ENCODE assay signal across 23 cellular contexts in the genomic region with DNA sequence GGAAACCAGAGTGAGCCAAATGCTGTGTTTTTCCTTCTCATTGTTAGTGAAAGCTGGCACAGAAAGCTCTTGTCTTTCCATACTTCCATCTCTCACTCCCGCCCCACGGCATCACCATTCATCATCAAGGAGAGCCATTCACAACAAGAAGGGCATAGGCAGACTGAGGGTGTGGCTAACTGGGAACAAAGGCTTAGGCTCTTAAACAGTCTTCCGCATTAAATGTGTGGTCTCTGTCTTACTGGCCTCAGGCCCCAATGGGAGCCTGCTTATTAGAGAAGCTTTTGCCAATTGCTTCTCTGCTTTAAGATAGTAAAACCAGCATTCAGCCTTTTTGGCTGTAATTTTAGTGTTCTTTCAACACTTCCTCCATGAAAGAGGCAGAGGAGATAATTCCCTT. TPM values are rescaled to one million over a fixed set of nuclear protein-coding genes. Genes with fewer than 3 reads are reported as not detected.
A peak's percentile ranks its signal among the peaks of the same experiment; 100 is the strongest.
DNase-seq lines count a peak whose midpoint lies in the region; ATAC-seq and TF ChIP-seq lines count a peak whose summit lies in the region.
"Had no signal": no experiment of that assay in that cellular context is flagged by ENCODE, and none has a peak within 500 bp of the region (broad histone marks: within the 10 kb centered on the region; RNA-seq: fewer than 3 reads in every experiment).

No MANE protein-coding gene starts in this region.

- BruUV-seq in mammary epithelial cell (replicated peaks; lab: Mats Ljungman, UMichigan) (no TSS peak), MCF 10A (replicated peaks; lab: Mats Ljungman, UMichigan) (no TSS peak)

- no peak for DNase-seq in mammary epithelial cell
- no peak for DNase-seq in MCF 10A (ENCODE audit: unreplicated experiment)
- no peak for DNase-seq in WTC11 (ENCODE audit: low spot score)
- peak; percentile 99 for DNase-seq in foreskin melanocyte
- DNase-seq in sciatic nerve (ENCODE audit: low spot score), result no peak
- no peak for DNase-seq in iPS-NIHi11 (ENCODE audit: low spot score)
- DNase-seq in NCI-H226, result no peak
- no peak for DNase-seq in activated naive CD8-positive, alpha-beta T cell treated with anti-CD3 and anti-CD28 coated beads, Interleukin-2, amount 50 U/mL, for 24 hours
- DNase-seq: 8988T, Caco-2, DMS153, GF-D8, GM23248, HCEC 1CT, Kasumi-1, MM.1S, NCI-H1092, NCI-H1436 treated with DMSO at 0.1 percent for 48 hours, NCI-H2029 treated with DMSO at 0.1 percent for 48 hours, NCI-H748 treated with DMSO at 0.1 percent for 48 hours, OCI-M1 had no signal

- H3K4me1 Mint-ChIP-seq in MCF 10A (ENCODE audit: insufficient read depth, unreplicated experiment), result peaks cover 16% of the 10 kb centered on the region
- H3K4me1 Mint-ChIP-seq in WTC11, result no peaks in the 10 kb centered on the region
- no peaks in the 10 kb centered on the region for H3K4me1 Mint-ChIP-seq in activated naive CD8-positive, alpha-beta T cell treated with anti-CD3 and anti-CD28 coated beads, Interleukin-2, amount 50 U/mL, for 24 hours

- dilution Hi-C loops in mammary epithelial cell (cut with HindIII; ENCODE audit: low sequenced_read_pairs), result no loop called here

- H3K4me3 Mint-ChIP-seq in MCF 10A (ENCODE audit: unreplicated experiment), result no peak overlapping the region
- H3K4me3 Mint-ChIP-seq in WTC11, result no peak overlapping the region
- H3K4me3 Mint-ChIP-seq in activated naive CD8-positive, alpha-beta T cell treated with anti-CD3 and anti-CD28 coated beads, Interleukin-2, amount 50 U/mL, for 24 hours, result no peak overlapping the region

- no peak overlapping the region for H3K4me2 ChIP-seq in mammary epithelial cell (ENCODE audit: insufficient read depth, low read depth, low read length)

- no peak for TF ChIP-seq CTCF in mammary epithelial cell (conservative IDR thresholded peaks at IDR 0.05 in 1 of 2, IDR thresholded peaks at IDR 0.05 in 1 of 2; ENCODE audit: extremely low read depth in 1 of 2, insufficient read depth in 1 of 2, low read depth in 1 of 2, low read length in 2 of 2)
- TF ChIP-seq CTCF in MCF 10A (IDR thresholded peaks at IDR 0.05; ENCODE audit: unreplicated experiment), result no peak
- no peak for TF ChIP-seq CTCF in WTC11 (IDR thresholded peaks at IDR 0.05)

- H2AFZ ChIP-seq in mammary epithelial cell (ENCODE audit: low read depth, low read length), result peak overlapping the region; percentile 58
- H2AFZ ChIP-seq: GM23248 had no signal

- no peak overlapping the region for H3K4me3 ChIP-seq in mammary epithelial cell (replicated peaks in 1 of 3; ENCODE audit: insufficient read depth in 1 of 3, low read depth in 2 of 3, low read length in 3 of 3)
- H3K4me3 ChIP-seq: GM23248, SJSA1 had no signal

- 17% methylated on average over 3 of the region's 3 CpGs for WGBS in mammary epithelial cell (ENCODE audit: low coverage, missing lambda C conversion rate)

- H3K36me3 Mint-ChIP-seq in MCF 10A (ENCODE audit: insufficient read depth, unreplicated experiment) (no peaks in the 10 kb centered on the region), WTC11 (peaks cover 28% of the 10 kb centered on the region)
- H3K36me3 Mint-ChIP-seq in activated naive CD8-positive, alpha-beta T cell treated with anti-CD3 and anti-CD28 coated beads, Interleukin-2, amount 50 U/mL, for 24 hours (ENCODE audit: low read depth), result peaks cover 2% of the 10 kb centered on the region

- intact Hi-C loops in mammary epithelial cell (cut with micrococcal nuclease), result no loop called here
- intact Hi-C loops in MCF 10A (cut with micrococcal nuclease), result no loop called here
- intact Hi-C loops in sciatic nerve (cut with DNase I), result no loop called here

- H3K27me3 ChIP-seq in mammary epithelial cell (ENCODE audit: insufficient read depth, low read length), result no peaks in the 10 kb centered on the region
- H3K27me3 ChIP-seq: SJSA1 had no signal

- no peaks in the 10 kb centered on the region for H3K79me2 ChIP-seq in mammary epithelial cell (ENCODE audit: insufficient read depth, low read length)

- in situ Hi-C loops in mammary epithelial cell (cut with MboI; ENCODE audit: low sequenced_read_pairs in 2 of 2), result no loop called here

- peaks cover 22% of the 10 kb centered on the region for H3K9me3 Mint-ChIP-seq in MCF 10A (ENCODE audit: unreplicated experiment)
- peaks cover 68% of the 10 kb centered on the region for H3K9me3 Mint-ChIP-seq in WTC11
- H3K9me3 Mint-ChIP-seq in activated naive CD8-positive, alpha-beta T cell treated with anti-CD3 and anti-CD28 coated beads, Interleukin-2, amount 50 U/mL, for 24 hours, result peaks cover 26% of the 10 kb centered on the region

- no peaks in the 10 kb centered on the region for H4K20me1 ChIP-seq in mammary epithelial cell (ENCODE audit: insufficient read depth, low read length)

- POLR2A ChIA-PET in MCF 10A (lab: Yijun Ruan, JAX) (interaction anchor here (0.9 to 1.1 kb wide), 3 partner anchors 8 to 28 kb away, joined by 3 read pairs; no protein-coding TSS in a partner anchor), WTC11 (lab: Charles Lee) (no interaction called here)

- H3K9ac ChIP-seq in mammary epithelial cell (ENCODE audit: insufficient read depth, low read length), result no peak overlapping the region
- H3K9ac ChIP-seq: GM23248 had no signal

- ATAC-seq in WTC11 (peak; percentile 66), sciatic nerve (peak; percentile 55)
- ATAC-seq in activated naive CD8-positive, alpha-beta T cell treated with anti-CD3 and anti-CD28 coated beads, Interleukin-2, amount 50 U/mL, for 24 hours, result no peak

- H3K9me3 ChIP-seq in mammary epithelial cell (replicated peaks; ENCODE audit: insufficient read depth, low read length), result peaks cover 3% of the 10 kb centered on the region

- no peaks in the 10 kb centered on the region for H3K27me3 Mint-ChIP-seq in MCF 10A (ENCODE audit: insufficient read depth, unreplicated experiment)
- no peaks in the 10 kb centered on the region for H3K27me3 Mint-ChIP-seq in WTC11 (ENCODE audit: low read depth)
- H3K27me3 Mint-ChIP-seq in activated naive CD8-positive, alpha-beta T cell treated with anti-CD3 and anti-CD28 coated beads, Interleukin-2, amount 50 U/mL, for 24 hours, result peaks cover 2% of the 10 kb centered on the region

- H3K27ac ChIP-seq in mammary epithelial cell (ENCODE audit: insufficient read depth, low read depth, low read length), result no peak overlapping the region
- H3K27ac ChIP-seq: RWPE1, SJSA1 had no signal

- peaks cover 15% of the 10 kb centered on the region for H3K4me1 ChIP-seq in mammary epithelial cell (ENCODE audit: insufficient read depth, low read length)
- H3K4me1 ChIP-seq: Caco-2 had no signal

- H3K36me3 ChIP-seq in mammary epithelial cell (ENCODE audit: insufficient read depth, low read length), result no peaks in the 10 kb centered on the region
- H3K36me3 ChIP-seq: SJSA1 had no signal

- H3K27ac Mint-ChIP-seq in MCF 10A (ENCODE audit: low read depth, unreplicated experiment) (no peak overlapping the region), WTC11 (no peak overlapping the region)
- no peak overlapping the region for H3K27ac Mint-ChIP-seq in activated naive CD8-positive, alpha-beta T cell treated with anti-CD3 and anti-CD28 coated beads, Interleukin-2, amount 50 U/mL, for 24 hours

- CTCF ChIA-PET in mammary epithelial cell (lab: Charles Lee; ENCODE audit: low non-redundant PET) (no interaction called here), MCF 10A (lab: Yijun Ruan, JAX) (interaction anchor here (0.6 to 0.7 kb wide), 3 partner anchors 21 to 222 kb away, joined by 3 read pairs; no protein-coding TSS in a partner anchor), WTC11 (lab: Charles Lee) (no interaction called here)

TF ChIP-seq in WTC11, 78 proteins besides CTCF, POLR2A, EP300 and RAD21 (continues in another document):
- TF ChIP-seq, protein P1, sequence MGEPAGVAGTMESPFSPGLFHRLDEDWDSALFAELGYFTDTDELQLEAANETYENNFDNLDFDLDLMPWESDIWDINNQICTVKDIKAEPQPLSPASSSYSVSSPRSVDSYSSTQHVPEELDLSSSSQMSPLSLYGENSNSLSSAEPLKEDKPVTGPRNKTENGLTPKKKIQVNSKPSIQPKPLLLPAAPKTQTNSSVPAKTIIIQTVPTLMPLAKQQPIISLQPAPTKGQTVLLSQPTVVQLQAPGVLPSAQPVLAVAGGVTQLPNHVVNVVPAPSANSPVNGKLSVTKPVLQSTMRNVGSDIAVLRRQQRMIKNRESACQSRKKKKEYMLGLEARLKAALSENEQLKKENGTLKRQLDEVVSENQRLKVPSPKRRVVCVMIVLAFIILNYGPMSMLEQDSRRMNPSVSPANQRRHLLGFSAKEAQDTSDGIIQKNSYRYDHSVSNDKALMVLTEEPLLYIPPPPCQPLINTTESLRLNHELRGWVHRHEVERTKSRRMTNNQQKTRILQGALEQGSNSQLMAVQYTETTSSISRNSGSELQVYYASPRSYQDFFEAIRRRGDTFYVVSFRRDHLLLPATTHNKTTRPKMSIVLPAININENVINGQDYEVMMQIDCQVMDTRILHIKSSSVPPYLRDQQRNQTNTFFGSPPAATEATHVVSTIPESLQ (CRISPR knock-in tag; IDR thresholded peaks at IDR 0.05), result no peak
- TF ChIP-seq KAT7 (CRISPR knock-in tag; IDR thresholded peaks at IDR 0.05; ENCODE audit: borderline replicate concordance) (no peak), CBFB (CRISPR knock-in tag; IDR thresholded peaks at IDR 0.05; ENCODE audit: low read depth) (no peak), TEAD1 (CRISPR knock-in tag; IDR thresholded peaks at IDR 0.05) (no peak), IRF2 (CRISPR knock-in tag; IDR thresholded peaks at IDR 0.05; ENCODE audit: borderline replicate concordance, low read depth) (no peak), ZNF138 (CRISPR knock-in tag; conservative IDR thresholded peaks at IDR 0.05) (no peak), FOXJ3 (CRISPR knock-in tag; IDR thresholded peaks at IDR 0.05; ENCODE audit: borderline replicate concordance) (no peak)

RNA-seq across cellular contexts. Expression of gene TNFSF18, which starts 51.4 kb away (rescaled TPM):
- total RNA-seq in mammary epithelial cell (not detected), MCF 10A (2022) (0.29 and 0.49 TPM in 2 replicates), WTC11 (2021) (not detected in 3 replicates), sciatic nerve (4.1 TPM)
- polyA plus RNA-seq in mammary epithelial cell, result 0.07 TPM
- polyA minus RNA-seq in mammary epithelial cell, result 2.1 TPM
- total RNA-seq: Caco-2 had no signal
